In the genomic region with DNA sequence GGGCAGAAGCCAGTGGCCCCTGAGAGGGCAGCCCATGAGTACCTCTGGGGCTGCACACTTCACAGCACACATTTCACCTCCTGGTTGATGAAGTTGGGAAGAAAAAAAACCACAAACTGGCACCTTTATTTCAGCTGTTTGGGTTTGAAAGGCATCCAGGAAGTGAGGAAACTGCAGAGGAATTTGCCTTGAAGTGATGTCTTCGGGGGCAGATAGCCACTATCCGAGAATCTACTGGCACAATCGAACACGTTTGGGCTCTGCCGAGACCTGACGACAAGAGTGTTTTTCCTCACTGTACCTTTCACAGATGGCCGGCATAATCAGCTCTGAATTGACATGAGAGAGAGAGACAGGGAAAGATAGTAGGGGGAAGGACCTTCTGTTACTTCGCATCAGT, we compare ENCODE assay signal across 10 cellular contexts. TPM values are rescaled to one million over a fixed set of nuclear protein-coding genes. Genes with fewer than 3 reads are reported as not detected.
DNase-seq lines count a peak whose midpoint lies in the region; ATAC-seq, FAIRE-seq and TF ChIP-seq lines count a peak whose summit lies in the region.
"Had no signal": no experiment of that assay in that cellular context is flagged by ENCODE, and none has a peak within 500 bp of the region (broad histone marks: within the 10 kb centered on the region; RNA-seq: fewer than 3 reads in every experiment).

No MANE protein-coding gene starts in this region.

- H3K4me3 Mint-ChIP-seq in T-helper 17 cell, result no peak overlapping the region
- H3K4me3 Mint-ChIP-seq in stimulated activated naive B cell treated with anti-CD40 and anti-IgM and Interleukin-4, amounts not matched to agents 10 μg/mL and 1 μg/mL and 100 μg/mL, for 72 hours, result no peak overlapping the region

- H3K9me3 Mint-ChIP-seq in stimulated activated naive B cell treated with anti-CD40 and anti-IgM and Interleukin-4, amounts not matched to agents 10 μg/mL and 1 μg/mL and 100 μg/mL, for 72 hours, result no peaks in the 10 kb centered on the region
- H3K9me3 Mint-ChIP-seq: naive B cell had no signal

- no peak for TF ChIP-seq CTCF in gastroesophageal sphincter (IDR thresholded peaks at IDR 0.05)

- FAIRE-seq in small intestine (lab: Jason Lieb, UNC), result no peak

- H3K4me3 ChIP-seq in gastroesophageal sphincter (no peak overlapping the region), stomach smooth muscle (ENCODE audit: low read length in 2 of 2) (peak overlapping the region in 1 of 2 donors; percentile 1), small intestine (ENCODE audit: low read depth in 1 of 2, low read length in 2 of 2) (no peak overlapping the region)

- no peak for TF ChIP-seq POLR2A in gastroesophageal sphincter (IDR thresholded peaks at IDR 0.05)

- no peaks in the 10 kb centered on the region for H3K36me3 Mint-ChIP-seq in T-helper 17 cell (ENCODE audit: low read depth)
- peaks cover 0 to 8% of the 10 kb centered on the region in 2 donors for H3K36me3 Mint-ChIP-seq in stimulated activated naive B cell treated with anti-CD40 and anti-IgM and Interleukin-4, amounts not matched to agents 10 μg/mL and 1 μg/mL and 100 μg/mL, for 72 hours
- H3K36me3 Mint-ChIP-seq: naive B cell had no signal

- no peak for TF ChIP-seq EP300 in gastroesophageal sphincter (IDR thresholded peaks at IDR 0.05)

- peaks cover 42% of the 10 kb centered on the region for H3K4me1 Mint-ChIP-seq in T-helper 17 cell
- peaks cover 18 to 22% of the 10 kb centered on the region in 2 donors for H3K4me1 Mint-ChIP-seq in stimulated activated naive B cell treated with anti-CD40 and anti-IgM and Interleukin-4, amounts not matched to agents 10 μg/mL and 1 μg/mL and 100 μg/mL, for 72 hours

- H3K4me1 ChIP-seq in gastroesophageal sphincter (peaks cover 20 to 97% (median 37%) of the 10 kb centered on the region in 3 donors), stomach smooth muscle (ENCODE audit: control insufficient read depth, insufficient read depth, low read length) (peaks cover 94% of the 10 kb centered on the region), small intestine (ENCODE audit: control insufficient read depth in 2 of 2, insufficient read depth in 1 of 2, low read depth in 1 of 2, low read length in 1 of 2) (peaks cover 0 to 17% of the 10 kb centered on the region in 2 donors)

- H3K9me3 ChIP-seq in T-helper 17 cell (ENCODE audit: control insufficient read depth, low read length, poor library complexity, severe bottlenecking) (no peaks in the 10 kb centered on the region), gastroesophageal sphincter (no peaks in the 10 kb centered on the region), stomach smooth muscle (ENCODE audit: control insufficient read depth in 2 of 2, low read length in 2 of 2) (no peaks in the 10 kb centered on the region), small intestine (ENCODE audit: control insufficient read depth, low read depth) (no peaks in the 10 kb centered on the region)

- H3K27me3 ChIP-seq in gastroesophageal sphincter (no peaks in the 10 kb centered on the region), stomach smooth muscle (ENCODE audit: control insufficient read depth in 1 of 2, insufficient read depth in 2 of 2, low read length in 2 of 2) (no peaks in the 10 kb centered on the region), small intestine (ENCODE audit: control insufficient read depth in 2 of 2, insufficient read depth in 2 of 2, low read length in 2 of 2) (no peaks in the 10 kb centered on the region)

- H3K36me3 ChIP-seq in gastroesophageal sphincter (peaks cover 0 to 6% of the 10 kb centered on the region in 2 donors), stomach smooth muscle (ENCODE audit: control insufficient read depth in 2 of 2, insufficient read depth in 2 of 2, low read length in 2 of 2) (peaks cover 5 to 7% of the 10 kb centered on the region in 2 donors), small intestine (ENCODE audit: control insufficient read depth in 2 of 2, insufficient read depth in 2 of 2, low read length in 2 of 2) (no peaks in the 10 kb centered on the region)

- peak overlapping the region; percentile 82 for H3K27ac Mint-ChIP-seq in T-helper 17 cell
- no peak overlapping the region for H3K27ac Mint-ChIP-seq in stimulated activated naive B cell treated with anti-CD40 and anti-IgM and Interleukin-4, amounts not matched to agents 10 μg/mL and 1 μg/mL and 100 μg/mL, for 72 hours

- H3K9ac ChIP-seq in stomach smooth muscle (ENCODE audit: low read length in 2 of 2), result peak overlapping the region in 1 of 2 donors; percentile 69

- 0 to 25% methylated on average over 3 to 7 of the region's 8 CpGs for WGBS in gastroesophageal sphincter (ENCODE audit: low coverage in 1 of 2), 2 donors
- WGBS in small intestine, 3 donors, result 24 to 50% (median 25%) methylated on average over 8 of the region's 8 CpGs

- H3K27me3 Mint-ChIP-seq in T-helper 17 cell, result no peaks in the 10 kb centered on the region
- H3K27me3 Mint-ChIP-seq in stimulated activated naive B cell treated with anti-CD40 and anti-IgM and Interleukin-4, amounts not matched to agents 10 μg/mL and 1 μg/mL and 100 μg/mL, for 72 hours, result no peaks in the 10 kb centered on the region

- H3K27ac ChIP-seq in gastroesophageal sphincter (peak overlapping the region in 3 of 4 donors; percentile 18 to 75 (median 69)), stomach smooth muscle (ENCODE audit: low read length) (peak overlapping the region; percentile 41), small intestine (ENCODE audit: low read depth in 1 of 2, low read length in 1 of 2) (peak overlapping the region in 1 of 2 donors; percentile 84)

- DNase-seq in HCEC 1CT (peak; percentile 57), T-helper 17 cell (no peak), cerebellar nuclear complex (lab: John Stamatoyannopoulos, UW) (no peak), small intestine (no peak)
- DNase-seq in stimulated activated naive B cell treated with anti-CD40 and anti-IgM and Interleukin-4, amounts not matched to agents 10 μg/mL and 1 μg/mL and 100 μg/mL, for 72 hours, result no peak
- DNase-seq: naive B cell, NCI-H69 had no signal

- ATAC-seq in T-helper 17 cell (no peak), gastroesophageal sphincter (no peak), HG03520 (IDR thresholded peaks at IDR 0.05; ENCODE audit: unreplicated experiment) (no peak)
- ATAC-seq in stimulated activated naive B cell treated with anti-CD40 and anti-IgM and Interleukin-4, amounts not matched to agents 10 μg/mL and 1 μg/mL and 100 μg/mL, for 72 hours (replicated peaks), result no peak

RNA-seq across cellular contexts. Expression of gene LRIG1, which starts 59.7 kb away (rescaled TPM):
- total RNA-seq in T-helper 17 cell, result 10 to 100 TPM; 57.8 to 63.4 TPM
- 100 to 1,000 TPM; 104 to 217 (median 157) TPM for total RNA-seq in gastroesophageal sphincter
- polyA plus RNA-seq in small intestine, result 10 to 100 TPM in 1 of 3 donors, 1 to 10 TPM in 2; 3.5 to 39.3 (median 4.5) TPM
